6 cellular contexts compared by ENCODE assay signal in genomic region chr21:10471999-10472398, GRCh38. TPM values are rescaled to one million over a fixed set of nuclear protein-coding genes. Genes with fewer than 3 reads are reported as not detected.
"Had no signal": no experiment of that assay in that cellular context is flagged by ENCODE, and none has a peak within 500 bp of the region (broad histone marks: within the 10 kb centered on the region; RNA-seq: fewer than 3 reads in every experiment).

No MANE protein-coding gene starts in this region.

RNA-seq across cellular contexts. Expression of gene TPTE, which starts 49.4 kb away (rescaled TPM):
- total RNA-seq: LHCN-M2, MCF 10A, NCI-H460, OCI-LY7, PC-9, Right ventricle myocardium inferior had no signal
